In genomic region chr3:99041747-99042146, GRCh38 we compare ENCODE assay signal across 28 cellular contexts.
"Had no signal": no experiment of that assay in that cellular context is flagged by ENCODE, and none has a peak within 500 bp of the region (broad histone marks: within the 10 kb centered on the region; RNA-seq: fewer than 3 reads in every experiment).

No MANE protein-coding gene starts in this region.

- DNase-seq: cerebellar nuclear complex; cortex of kidney; dorsolateral prefrontal cortex; effector CD4-positive, alpha-beta T cell; erythroblast; esophagus squamous epithelium; kidney; mesenchymal stem cell; midbrain; naive thymus-derived CD4-positive, alpha-beta T cell; nucleus accumbens; stimulated activated CD4-positive, alpha-beta T cell treated with anti-CD3 and anti-CD28 coated beads, Interleukin-12 subunit alpha, Interleukin-12 subunit beta, amount 100 ng/mL, for 4 hours; stimulated activated CD4-positive, alpha-beta T cell treated with anti-CD3 and anti-CD28 coated beads, Interleukin-1b, Interleukin-23, amount 100 ng/mL, for 48 hours; stimulated activated CD4-positive, alpha-beta T cell treated with anti-CD3 and anti-CD28 coated beads, Interleukin-4, amount 100 ng/mL, for 1 hour; stimulated activated CD8-positive, alpha-beta memory T cell treated with anti-CD3 and anti-CD28 coated beads, Interleukin-4, amount 100 ng/mL, for 48 hours; stimulated activated naive CD8-positive, alpha-beta T cell treated with anti-CD3 and anti-CD28 coated beads, Interleukin-15, Interleukin-2, amounts not matched to agents 100 U/mL and 50 U/mL, for 24 hours; substantia nigra; testis; upper lobe of left lung had no signal

- H3K27ac ChIP-seq: dorsolateral prefrontal cortex, esophagus squamous epithelium, prostate gland, right atrium auricular region, testis, tibial nerve, upper lobe of left lung had no signal

- ATAC-seq: left lobe of liver; naive thymus-derived CD4-positive, alpha-beta T cell; sciatic nerve; stimulated activated naive CD8-positive, alpha-beta T cell treated with anti-CD3 and anti-CD28 coated beads, Interleukin-15, Interleukin-2, amounts not matched to agents 100 U/mL and 50 U/mL, for 24 hours had no signal

- H3K4me1 ChIP-seq: esophagus squamous epithelium, prostate gland, right atrium auricular region, testis, tibial nerve, upper lobe of left lung had no signal

- FAIRE-seq: endometrium, frontal cortex, kidney, urothelium cell line had no signal

- H3K36me3 ChIP-seq: esophagus squamous epithelium, prostate gland, right atrium auricular region, tibial nerve, upper lobe of left lung had no signal

- H3K4me3 ChIP-seq: dorsolateral prefrontal cortex, esophagus squamous epithelium, prostate gland, right atrium auricular region, smooth muscle cell, testis, tibial nerve, upper lobe of left lung had no signal

- H3K27me3 ChIP-seq: dorsolateral prefrontal cortex, esophagus squamous epithelium, right atrium auricular region, testis, tibial nerve, upper lobe of left lung had no signal

- H3K4me2 ChIP-seq: smooth muscle cell had no signal

- H3K9me3 ChIP-seq: esophagus squamous epithelium, prostate gland, testis, upper lobe of left lung had no signal
